ENCODE assay signal across 10 cellular contexts in the genomic region with DNA sequence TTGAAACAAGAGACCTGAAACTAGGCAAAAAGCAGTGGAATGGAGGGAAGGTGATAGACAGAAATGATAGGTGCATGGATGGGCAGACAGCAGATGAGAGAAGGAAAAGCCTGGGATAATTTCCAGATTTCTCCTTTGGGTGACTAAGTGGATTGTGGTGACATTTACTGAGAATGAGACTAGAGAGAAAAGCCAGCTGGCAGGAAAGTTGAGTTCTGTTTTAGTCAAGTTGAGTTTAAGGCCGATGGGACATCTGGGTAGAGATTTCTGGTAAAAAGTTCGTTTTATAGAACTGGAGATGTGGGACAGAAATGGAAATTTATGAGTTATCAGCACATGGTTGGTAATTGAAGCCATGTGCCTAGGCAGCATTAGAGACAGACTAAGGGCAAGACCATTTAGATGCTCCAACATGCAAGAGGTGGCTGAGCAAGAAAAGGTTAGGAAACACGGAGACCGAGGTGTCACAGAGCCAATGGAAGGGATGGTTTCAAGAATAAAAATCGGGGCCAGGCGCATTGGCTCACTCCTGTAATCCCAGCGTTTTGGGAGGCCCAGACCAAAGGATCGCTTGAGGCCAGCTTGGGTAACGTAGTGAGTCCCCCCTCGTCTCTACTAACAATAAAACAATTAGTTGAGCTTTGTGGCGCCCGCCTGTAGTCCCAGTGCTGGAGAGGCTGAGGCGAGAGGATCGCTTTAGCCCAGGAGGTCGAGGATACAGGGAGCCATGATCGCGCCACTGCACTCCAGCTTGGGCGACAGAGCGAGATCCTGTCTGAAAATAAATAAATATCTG. TPM values are rescaled to one million over a fixed set of nuclear protein-coding genes. Genes with fewer than 3 reads are reported as not detected.
DNase-seq lines count a peak whose midpoint lies in the region; ATAC-seq, FAIRE-seq and TF ChIP-seq lines count a peak whose summit lies in the region.
"Had no signal": no experiment of that assay in that cellular context is flagged by ENCODE, and none has a peak within 500 bp of the region (broad histone marks: within the 10 kb centered on the region; RNA-seq: fewer than 3 reads in every experiment).

No MANE protein-coding gene starts in this region.

- peak overlapping the region; percentile 73 for H3K4me3 Mint-ChIP-seq in GM23338
- H3K4me3 Mint-ChIP-seq in mesothelial cell of epicardium: peak overlapping the region; percentile 74

- H3K27ac ChIP-seq in ACC112 (ENCODE audit: low read depth, low read length) (no peak overlapping the region), GM23338 (ENCODE audit: low read depth) (no peak overlapping the region), GM12878 (ENCODE audit: control insufficient read depth, insufficient read depth) (no peak overlapping the region)
- H3K27ac ChIP-seq: HL-60 had no signal

- H3K4me1 ChIP-seq in ACC112 (ENCODE audit: control insufficient read depth, insufficient read depth, low read length, unreplicated experiment) (peaks cover 12% of the 10 kb centered on the region), GM23338 (ENCODE audit: insufficient read depth) (peaks cover 14% of the 10 kb centered on the region), GM12878 (ENCODE audit: control insufficient read depth, insufficient read depth, low read length) (no peaks in the 10 kb centered on the region; the same call in 1 of the 2 replicates), HAP-1 (peaks cover 20% of the 10 kb centered on the region)

- SMC1A ChIA-PET in GM12878 (lab: Charles Lee; ENCODE audit: uncharacterized antibody, unreplicated experiment): no interaction called here

- ATAC-seq in GM23338: no peak
- no peak for ATAC-seq in GM12878
- no peak for ATAC-seq in GM19023 (IDR thresholded peaks at IDR 0.05; ENCODE audit: unreplicated experiment)

- H3F3A ChIP-seq in GM23338 (replicated peaks; ENCODE audit: low read depth): peaks cover 19% of the 10 kb centered on the region

- POLR2A ChIA-PET in GM12878 (lab: Charles Lee): interaction anchor here (0.5 to 1.7 kb wide), 2 partner anchors 12 to 259 kb away, joined by 3 to 5 read pairs; no protein-coding TSS in a partner anchor

- H3K9ac ChIP-seq in GM12878 (ENCODE audit: control insufficient read depth, insufficient read depth, low read length): no peak overlapping the region

- TF ChIP-seq CTCF in GM23338 (conservative IDR thresholded peaks at IDR 0.05; ENCODE audit: low read depth in 2 of 2): no peak
- TF ChIP-seq CTCF in GM12878 (IDR thresholded peaks at IDR 0.05 in 2 of 3, conservative IDR thresholded peaks at IDR 0.05 in 1 of 3; ENCODE audit: control insufficient read depth in 2 of 3, extremely low read depth in 1 of 3, insufficient read depth in 1 of 3, low read depth in 3 of 3, low read length in 3 of 3): no peak
- TF ChIP-seq CTCF in mesothelial cell of epicardium (IDR thresholded peaks at IDR 0.05; ENCODE audit: unreplicated experiment): no peak

- no peak for DNase-seq in GM23338 (ENCODE audit: low spot score)
- DNase-seq in GM12878 (ENCODE audit: low read depth, low spot score): no peak
- DNase-seq in mesothelial cell of epicardium (ENCODE audit: low spot score in 2 of 2, unreplicated experiment in 2 of 2): no peak
- no peak for DNase-seq in hippocampal formation (lab: John Stamatoyannopoulos, UW)
- no peak for DNase-seq in epidermal melanocyte (ENCODE audit: insufficient read length, low spot score)
- DNase-seq in HAP-1 (ENCODE audit: low spot score in 2 of 2): no peak
- DNase-seq: NCI-H69 had no signal

- BruUV-seq in GM12878 (replicated peaks; lab: Mats Ljungman, UMichigan): no TSS peak

- H3K27me3 ChIP-seq in ACC112 (ENCODE audit: insufficient read depth, low read length) (no peaks in the 10 kb centered on the region), GM23338 (ENCODE audit: insufficient read depth) (peaks cover 66% of the 10 kb centered on the region), GM12878 (replicated peaks in 1 of 2; ENCODE audit: control insufficient read depth in 2 of 2, insufficient read depth in 2 of 2, low read length in 1 of 2) (no peaks in the 10 kb centered on the region), HAP-1 (ENCODE audit: low read depth) (no peaks in the 10 kb centered on the region)

- H3K9me3 ChIP-seq in GM12878 (replicated peaks; ENCODE audit: control insufficient read depth, insufficient read depth, low read length): peaks cover 3% of the 10 kb centered on the region
- no peaks in the 10 kb centered on the region for H3K9me3 ChIP-seq in HAP-1

- H3K4me3 ChIP-seq in ACC112 (ENCODE audit: low read depth, low read length): peak overlapping the region; percentile 79; the same call in 1 of the 2 replicates
- peak overlapping the region; percentile 87 for H3K4me3 ChIP-seq in GM23338
- no peak overlapping the region for H3K4me3 ChIP-seq in GM12878
- no peak overlapping the region for H3K4me3 ChIP-seq in HAP-1

- no peaks in the 10 kb centered on the region for H3K9me2 ChIP-seq in GM23338 (ENCODE audit: insufficient read depth)

- H4K20me1 ChIP-seq in GM23338 (replicated peaks; ENCODE audit: insufficient read depth): peaks cover 8% of the 10 kb centered on the region
- no peaks in the 10 kb centered on the region for H4K20me1 ChIP-seq in GM12878 (ENCODE audit: control insufficient read depth, insufficient read depth)

- in situ Hi-C loops in GM12878 (cut with MboI): no loop called here
- in situ Hi-C loops in HAP-1 (cut with MboI; ENCODE audit: low sequenced_read_pairs): no loop called here

- H3K4me2 ChIP-seq in GM23338: peak overlapping the region; percentile 98
- H3K4me2 ChIP-seq in GM12878 (ENCODE audit: control insufficient read depth, insufficient read depth): peak overlapping the region; percentile 71

- no peak for TF ChIP-seq POLR2A in GM12878 (IDR thresholded peaks at IDR 0.05; ENCODE audit: low read depth, low read length)

- H3K36me3 ChIP-seq in ACC112 (ENCODE audit: insufficient read depth, low read length) (no peaks in the 10 kb centered on the region), GM23338 (ENCODE audit: insufficient read depth) (0 out of 2 replicates have a peak, but pooled peaks cover 4% of the 10 kb centered on the region), GM12878 (ENCODE audit: control insufficient read depth in 2 of 2, insufficient read depth in 2 of 2, low read length in 1 of 2) (no peaks in the 10 kb centered on the region), HAP-1 (replicated peaks) (no peaks in the 10 kb centered on the region)

- CTCF ChIA-PET in GM12878 (lab: Yijun Ruan, JAX): no interaction called here

- H3K9me3 Mint-ChIP-seq in GM23338 (peaks cover 12% of the 10 kb centered on the region), mesothelial cell of epicardium (peaks cover 26% of the 10 kb centered on the region)

- no peak overlapping the region for H3K27ac Mint-ChIP-seq in GM23338
- no peak overlapping the region for H3K27ac Mint-ChIP-seq in mesothelial cell of epicardium

- TF ChIP-seq RAD21 in GM12878 (IDR thresholded peaks at IDR 0.05; ENCODE audit: insufficient read depth, low read depth, low read length): no peak

- H2AFZ ChIP-seq in ACC112 (ENCODE audit: low read length, unreplicated experiment) (no peak overlapping the region), GM23338 (peak overlapping the region; percentile 96; the same call in 1 of the 2 replicates), GM12878 (ENCODE audit: control insufficient read depth, low read depth, low read length) (no peak overlapping the region)

- 93% methylated on average over 19 of the region's 19 CpGs for WGBS in GM12878 (ENCODE audit: insufficient coverage, insufficient replicate concordance, low lambda C conversion rate, missing lambda C conversion rate)

- H3K27me3 Mint-ChIP-seq in GM23338 (ENCODE audit: insufficient read depth, low read depth, poor library complexity): peaks cover 31% of the 10 kb centered on the region
- peaks cover 36% of the 10 kb centered on the region for H3K27me3 Mint-ChIP-seq in mesothelial cell of epicardium (ENCODE audit: low read depth)

- FAIRE-seq in GM12878 (lab: Jason Lieb, UNC): no peak

- RAD21 ChIA-PET in GM12878 (lab: Charles Lee; ENCODE audit: unreplicated experiment): no interaction called here

- H3K79me2 ChIP-seq in ACC112 (ENCODE audit: control insufficient read depth, insufficient read depth, low read length, unreplicated experiment): peaks cover 21% of the 10 kb centered on the region
- H3K79me2 ChIP-seq in GM23338 (replicated peaks; ENCODE audit: insufficient read depth): peaks cover 16% of the 10 kb centered on the region
- peaks cover 28% of the 10 kb centered on the region for H3K79me2 ChIP-seq in GM12878 (ENCODE audit: control insufficient read depth, insufficient read depth, low read length)

- H3K4me1 Mint-ChIP-seq in GM23338 (peaks cover 19% of the 10 kb centered on the region), mesothelial cell of epicardium (peaks cover 15% of the 10 kb centered on the region)

- intact Hi-C loops in GM12878 (cut with micrococcal nuclease; ENCODE audit: unreplicated experiment): no loop called here

- no peak for TF ChIP-seq EP300 in GM12878 (IDR thresholded peaks at IDR 0.05; ENCODE audit: borderline replicate concordance in 1 of 2, control insufficient read depth in 1 of 2, low read depth in 2 of 2, low read length in 2 of 2)

- H3K36me3 Mint-ChIP-seq in GM23338 (ENCODE audit: low read depth) (peaks cover 6% of the 10 kb centered on the region), mesothelial cell of epicardium (peaks cover 1% of the 10 kb centered on the region)

TF ChIP-seq in GM12878, 131 proteins besides CTCF, POLR2A, EP300 and RAD21 (continues in another document):
- no peak for TF ChIP-seq RFX5 (IDR thresholded peaks at IDR 0.05; ENCODE audit: low read depth, low read length)

RNA-seq across cellular contexts. Expression of gene DGKH, which starts 9.6 kb away (rescaled TPM):
- 6.6 and 7.5 TPM in 2 replicates for total RNA-seq in GM23338 (2014; rRNA removed; shearing (Covaris generic))
- polyA plus RNA-seq in GM23338 (2016; fragmentation: Nextera tagmentation; extraction: Ambion mirVana): 1.4 and 2.1 TPM in 2 replicates
- 129 and 133 TPM in 2 replicates for total RNA-seq in GM12878 (2013; cell fraction: nucleolus; rRNA removed)
- total RNA-seq in GM12878 (2014; rRNA removed): 12.5 and 13.5 TPM in 2 replicates
- 14.6 and 16.1 TPM in 2 replicates for total RNA-seq in GM12878 (2014; rRNA removed; fragmentation: Illumina TruSeq; extraction: Trizol)
- total RNA-seq in GM12878 (2021): 14.6 and 15.2 TPM in 2 replicates
- polyA plus RNA-seq in GM12878 (2011; ENCODE audit: low read depth): 2.1 TPM
- polyA plus RNA-seq in GM12878 (2011; rRNA removed): 8.5 and 13.5 TPM in 2 replicates
- polyA plus RNA-seq in GM12878 (2011; cell fraction: cytosol; rRNA removed): 2.5 and 2.7 TPM in 2 replicates
- 13.0 and 14.5 TPM in 2 replicates for polyA plus RNA-seq in GM12878 (2011; cell fraction: nucleus; rRNA removed)
- polyA plus RNA-seq in GM12878 (2012): 4.1 and 4.8 TPM in 2 replicates
- 11.3 and 13.6 TPM in 2 replicates for polyA plus RNA-seq in GM12878 (2014; fragmentation: Illumina TruSeq; extraction: Trizol)
- polyA plus RNA-seq in GM12878 (2014; fragmentation: Nextera tagmentation; extraction: Ambion mirVana): 1 to 10 TPM; 1.3 to 2.1 TPM
- polyA plus RNA-seq in GM12878 (2014; rRNA removed): 5.4 and 6.1 TPM in 2 replicates
- 1 to 10 TPM; 3.3 to 4.7 TPM for polyA plus RNA-seq in GM12878 (2016; fragmentation: Nextera tagmentation; extraction: Ambion mirVana)
- polyA minus RNA-seq in GM12878 (2011; rRNA and poly(A)+ RNA removed): 33.8 and 44.9 TPM in 2 replicates
- 5.7 and 6.7 TPM in 2 replicates for polyA minus RNA-seq in GM12878 (2011; cell fraction: cytosol; rRNA and poly(A)+ RNA removed)
- polyA minus RNA-seq in GM12878 (2011; cell fraction: nucleus; rRNA and poly(A)+ RNA removed): 20.7 and 37.2 TPM in 2 replicates
- total RNA-seq in mesothelial cell of epicardium: 9.2 to 10.0 TPM (median 9.7 TPM) in 3 replicates

Comparison
In these comparisons a context has a peak if more than half of its experiments do, and no peak if none do; other contexts are left out.
1. H3K4me3 ChIP-seq: peak in ACC112 (single experiment) and GM23338 (single experiment); none in GM12878 (single experiment) and HAP-1 (single experiment).